7 cellular contexts compared by ENCODE assay signal in the genomic region with DNA sequence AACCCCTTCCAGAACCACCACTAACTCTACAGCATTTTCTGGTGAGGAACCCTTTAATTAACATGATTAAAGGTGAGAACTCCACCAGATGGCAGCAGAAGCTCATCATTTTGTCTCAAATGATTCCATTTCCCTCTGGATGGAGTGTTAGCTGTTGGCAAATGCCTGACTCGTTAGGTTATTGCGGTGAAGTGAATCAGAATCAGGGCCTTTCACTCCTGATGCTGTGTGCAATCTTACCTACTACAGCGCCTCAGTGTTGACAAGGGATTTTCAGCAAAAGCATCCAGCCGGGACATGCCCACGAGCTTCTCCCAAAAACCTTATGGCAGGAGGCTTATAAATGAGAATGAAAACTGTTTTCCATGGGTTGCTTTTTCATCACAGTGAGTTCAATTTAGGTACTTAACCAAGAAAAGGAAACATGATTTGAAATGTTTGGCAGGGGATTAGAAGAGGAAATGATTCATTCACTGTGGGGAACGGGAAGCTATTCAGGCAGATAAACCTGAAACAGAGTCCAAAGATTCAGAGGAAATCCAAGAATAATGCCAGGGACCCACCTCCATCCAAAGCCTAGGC. TPM values are rescaled to one million over a fixed set of nuclear protein-coding genes. Genes with fewer than 3 reads are reported as not detected.
DNase-seq lines count a peak whose midpoint lies in the region; ATAC-seq and TF ChIP-seq lines count a peak whose summit lies in the region.

No MANE protein-coding gene starts in this region.

- peaks cover 27% of the 10 kb centered on the region for H3K4me1 ChIP-seq in RWPE2 (ENCODE audit: insufficient read depth, poor library complexity, severe bottlenecking)
- H3K4me1 ChIP-seq in heart right ventricle: peaks cover 0 to 23% (median 19%) of the 10 kb centered on the region in 9 donors
- no peaks in the 10 kb centered on the region for H3K4me1 ChIP-seq in prostate gland (replicated peaks)

- H3K9me3 ChIP-seq in RWPE2 (ENCODE audit: severe bottlenecking): no peaks in the 10 kb centered on the region
- peaks cover 0 to 7% (median 0%) of the 10 kb centered on the region in 11 donors for H3K9me3 ChIP-seq in heart right ventricle
- H3K9me3 ChIP-seq in prostate gland: no peaks in the 10 kb centered on the region

- 13 to 24% methylated on average over 6 of the region's 6 CpGs for WGBS in heart right ventricle, 2 donors
- 8% methylated on average over 6 of the region's 6 CpGs for WGBS in prostate gland

- peak overlapping the region; percentile 85 for H3K27ac ChIP-seq in RWPE2 (ENCODE audit: poor library complexity, severe bottlenecking)
- H3K27ac ChIP-seq in heart right ventricle: peak overlapping the region; percentile 18 to 76 (median 62)
- peak overlapping the region in 1 of 2 donors; percentile 15 for H3K27ac ChIP-seq in prostate gland

- H3K4me3 ChIP-seq in LNCaP clone FGC (ENCODE audit: low read depth, low read length) (no peak overlapping the region), RWPE2 (ENCODE audit: severe bottlenecking) (peak overlapping the region; percentile 2), heart right ventricle (peak overlapping the region in 3 of 10 donors; percentile 25 to 29 (median 28)), prostate gland (no peak overlapping the region)

- no peaks in the 10 kb centered on the region for H3K27me3 ChIP-seq in RWPE2 (ENCODE audit: insufficient read depth, poor library complexity, severe bottlenecking)
- H3K27me3 ChIP-seq in heart right ventricle: no peaks in the 10 kb centered on the region
- no peaks in the 10 kb centered on the region for H3K27me3 ChIP-seq in prostate gland (replicated peaks; ENCODE audit: insufficient read depth)

- peak; percentile 98 for ATAC-seq in RWPE2 (ENCODE audit: low read depth)
- ATAC-seq in heart right ventricle: peak; percentile 74 to 94 (median 87)
- no peak for ATAC-seq in HG03139 (IDR thresholded peaks at IDR 0.05; ENCODE audit: unreplicated experiment)

- TF ChIP-seq POLR2A in prostate gland (IDR thresholded peaks at IDR 0.05): no peak

- DNase-seq in GM04504 (ENCODE audit: low read depth) (peak; percentile 88), LNCaP clone FGC (ENCODE audit: low read depth) (peak; percentile 62), RWPE2 (ENCODE audit: low spot score) (peak; percentile 66), amniotic stem cell (lab: John Stamatoyannopoulos, UW) (peak; percentile 83), heart right ventricle (peak in 1 of 2 donors; percentile 82), prostate gland (ENCODE audit: low spot score) (peak; percentile 72)

- intact Hi-C loops in heart right ventricle (cut with DNase I) (loop anchor here (2.0 to 10.0 kb wide), 16 partner anchors 47 to 551 kb away; a partner anchor contains a TSS), prostate gland (cut with DNase I) (loop anchor here (10.0 kb wide), 2 partner anchors 131 to 551 kb away; no protein-coding TSS in a partner anchor)

- H3K36me3 ChIP-seq in RWPE2 (ENCODE audit: low read depth) (no peaks in the 10 kb centered on the region), heart right ventricle (no peaks in the 10 kb centered on the region), prostate gland (no peaks in the 10 kb centered on the region)

- peak; percentile 67 for TF ChIP-seq CTCF in LNCaP clone FGC (IDR thresholded peaks at IDR 0.05; ENCODE audit: control insufficient read depth, extremely low read depth, insufficient read depth)
- TF ChIP-seq CTCF in RWPE2 (IDR thresholded peaks at IDR 0.05; ENCODE audit: poor library complexity, severe bottlenecking): peak; percentile 95
- peak in 8 of 9 donors; percentile 41 to 74 (median 65) for TF ChIP-seq CTCF in heart right ventricle (IDR thresholded peaks at IDR 0.05)
- peak; percentile 31 to 83 (median 70) for TF ChIP-seq CTCF in prostate gland (IDR thresholded peaks at IDR 0.05)

RNA-seq across cellular contexts. Expression of a gene that starts 48.0 kb away (rescaled TPM):
- total RNA-seq in heart right ventricle (100 to 1,000 TPM; 385 to 783 (median 535) TPM), prostate gland (100 to 1,000 TPM; 251 to 256 TPM)
- 100 to 1,000 TPM; 174 to 245 TPM for polyA plus RNA-seq in heart right ventricle
